Comparison of ENCODE assay signal across 1 cellular context in the genomic region with DNA sequence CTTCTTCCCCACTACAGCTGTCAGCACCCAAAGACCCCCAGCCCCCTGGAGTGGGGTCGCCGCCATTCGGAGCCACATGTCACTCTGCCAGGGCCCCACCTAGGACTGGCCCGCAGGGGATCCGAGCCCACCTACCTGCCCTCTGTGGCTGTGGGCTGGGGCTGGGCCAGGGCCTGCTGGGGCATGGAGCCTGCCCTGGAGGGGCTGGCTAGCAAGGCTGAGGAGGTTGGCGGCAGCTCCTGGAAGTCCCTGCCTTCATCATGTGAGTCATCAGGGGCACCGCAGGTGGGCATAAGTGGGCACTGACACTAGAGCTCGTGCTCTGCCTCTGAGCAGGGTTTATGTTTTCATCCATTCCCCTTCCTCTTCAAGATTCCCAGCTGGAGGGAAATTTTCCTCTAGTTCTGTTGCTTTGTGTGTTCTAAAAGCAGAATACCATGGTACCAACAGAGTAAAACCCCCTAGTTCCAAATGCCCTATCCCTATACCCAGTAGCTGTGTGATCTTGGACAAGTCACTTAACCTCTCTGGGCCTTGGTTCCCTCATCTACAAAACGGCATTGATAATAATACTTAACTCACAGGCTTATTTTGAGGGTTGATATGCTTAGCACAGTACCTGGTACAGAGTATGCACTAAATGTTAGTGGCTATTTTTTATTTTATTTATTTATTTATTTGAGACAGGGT.
TF ChIP-seq lines count a peak whose summit lies in the region.

No MANE protein-coding gene starts in this region.

TF ChIP-seq in H1, 55 proteins besides CTCF, POLR2A, EP300 and RAD21:
- no peak for TF ChIP-seq CTBP2 (IDR thresholded peaks at IDR 0.05; ENCODE audit: borderline replicate concordance, insufficient read depth, insufficient read length, low read length)
- TF ChIP-seq KDM1A (IDR thresholded peaks at IDR 0.05; ENCODE audit: borderline replicate concordance, low read length) = peak; percentile 60; the same call in 1 of the 2 replicates
- TF ChIP-seq JUND (IDR thresholded peaks at IDR 0.05; ENCODE audit: low read length) = peak; percentile 41; the same call in 1 of the 2 replicates
- no peak for TF ChIP-seq ZNF274 (IDR thresholded peaks at IDR 0.05; ENCODE audit: borderline replicate concordance, extremely low read depth, low read length)
